1 cellular context compared by ENCODE assay signal in genomic region chr16:27239026-27239425, GRCh38.
TF ChIP-seq lines count a peak whose summit lies in the region.

No MANE protein-coding gene starts in this region.

TF ChIP-seq in IMR-90, 13 proteins besides CTCF, POLR2A, EP300 and RAD21 (continued from another document):
- TF ChIP-seq RCOR1 (IDR thresholded peaks at IDR 0.05; ENCODE audit: insufficient replicate concordance, low read length) (no peak), ELK1 (IDR thresholded peaks at IDR 0.05; ENCODE audit: borderline replicate concordance, low read depth, low read length) (no peak), CEBPB (IDR thresholded peaks at IDR 0.05; ENCODE audit: low read depth, low read length) (no peak), NFE2L2 (IDR thresholded peaks at IDR 0.05; ENCODE audit: low read depth, low read length) (no peak), SMC3 (IDR thresholded peaks at IDR 0.05; ENCODE audit: low read depth, low read length) (no peak), RFX5 (IDR thresholded peaks at IDR 0.05; ENCODE audit: low read depth, low read length) (no peak), MXI1 (IDR thresholded peaks at IDR 0.05; ENCODE audit: borderline replicate concordance, low read depth, low read length) (no peak), CHD1 (IDR thresholded peaks at IDR 0.05; ENCODE audit: low read depth, low read length) (no peak), FOS (IDR thresholded peaks at IDR 0.05; ENCODE audit: low read depth, low read length) (no peak), MAFK (IDR thresholded peaks at IDR 0.05; ENCODE audit: low read depth, low read length) (no peak), USF2 (IDR thresholded peaks at IDR 0.05; ENCODE audit: low read depth, low read length) (no peak), BHLHE40 (IDR thresholded peaks at IDR 0.05; ENCODE audit: low read depth, low read length) (no peak)
